ENCODE assay signal across 7 cellular contexts in genomic region chr10:11403646-11404045, GRCh38.
A peak's percentile ranks its signal among the peaks of the same experiment; 100 is the strongest.
DNase-seq lines count a peak whose midpoint lies in the region; TF ChIP-seq lines count a peak whose summit lies in the region.
"Not testable (repeated sequence)": the region's sequence is repeated elsewhere in the genome, so short reads cannot be mapped to it uniquely, and the experiment has no call there.

No MANE protein-coding gene starts in this region.

- intact Hi-C loops in activated CD4-positive, alpha-beta memory T cell treated with anti-CD3 and anti-CD28 coated beads for 36 hours (cut with micrococcal nuclease), result loop anchor here (2.0 kb wide), 3 partner anchors 37 to 253 kb away; no protein-coding TSS in a partner anchor
- intact Hi-C loops in activated T-helper 1 cell treated with anti-CD3 and anti-CD28 coated beads, Interleukin-12 subunit alpha, Interleukin-12 subunit beta, Interleukin-2, Interleukin-4 antibody, amounts not matched to agents 30 ng/mL and 10 ng/mL and 1 ng/mL, durations not matched to agents 14 hours and 24 hours and 36 hours (cut with micrococcal nuclease); spleen (cut with DNase I; ENCODE audit: low total_unique reads): not testable (repeated sequence)

- H3K9me3 ChIP-seq in CD8-positive, alpha-beta memory T cell (ENCODE audit: low read length); spleen: not testable (repeated sequence)

- POLR2A ChIA-PET in CD8-positive, alpha-beta memory T cell (lab: Charles Lee); activated CD4-positive, alpha-beta memory T cell treated with anti-CD3 and anti-CD28 coated beads for 36 hours (lab: Charles Lee): not testable (repeated sequence)

- peak overlapping the region; percentile 74 to 100 (median 96) for H3K27ac Mint-ChIP-seq in CD8-positive, alpha-beta memory T cell
- H3K27ac Mint-ChIP-seq in T-helper 1 cell treated with Interleukin-12 subunit alpha and Interleukin-12 subunit beta and Interleukin-4 antibody, amounts not matched to agents 30 μg/mL and 1 μg/mL, for 36 hours, result peak overlapping the region; percentile 96
- H3K27ac Mint-ChIP-seq in activated CD4-positive, alpha-beta memory T cell treated with anti-CD3 and anti-CD28 coated beads for 36 hours, result peak overlapping the region; percentile 84
- peak overlapping the region; percentile 87 for H3K27ac Mint-ChIP-seq in activated T-helper 1 cell treated with anti-CD3 and anti-CD28 coated beads, Interleukin-12 subunit alpha, Interleukin-12 subunit beta, Interleukin-2, Interleukin-4 antibody, amounts not matched to agents 30 ng/mL and 10 ng/mL and 1 ng/mL, durations not matched to agents 14 hours and 24 hours and 36 hours
- H3K27ac Mint-ChIP-seq in activated naive CD8-positive, alpha-beta T cell, result peak overlapping the region; percentile 93
- peak overlapping the region; percentile 81 to 97 (median 92) for H3K27ac Mint-ChIP-seq in immature natural killer cell

- 100% methylated on average over 1 to 2 of the region's 2 CpGs; no CpG with 5 or more reads in 2 of the 5 donors for whole genome bisulfite sequencing in spleen, 5 donors

- CTCF ChIA-PET in CD8-positive, alpha-beta memory T cell (lab: Charles Lee); activated CD4-positive, alpha-beta memory T cell treated with anti-CD3 and anti-CD28 coated beads for 36 hours (lab: Charles Lee): not testable (repeated sequence)

- TF ChIP-seq CTCF in spleen (IDR thresholded peaks at IDR 0.05 in 8 of 11, conservative IDR thresholded peaks at IDR 0.05 in 3 of 11), result not testable (repeated sequence)

- DNase-seq in CD8-positive, alpha-beta memory T cell; activated CD4-positive, alpha-beta memory T cell treated with anti-CD3 and anti-CD28 coated beads for 36 hours; activated T-helper 1 cell treated with anti-CD3 and anti-CD28 coated beads, Interleukin-12 subunit alpha, Interleukin-12 subunit beta, Interleukin-2, Interleukin-4 antibody, amounts not matched to agents 30 ng/mL and 10 ng/mL and 1 ng/mL, durations not matched to agents 14 hours and 24 hours and 36 hours (ENCODE audit: low spot score); immature natural killer cell; spleen: not testable (repeated sequence)

- H3K27ac ChIP-seq in CD8-positive, alpha-beta memory T cell (ENCODE audit: low read depth, low read length), result peak overlapping the region; percentile 49
- peak overlapping the region in 5 of 8 donors; percentile 55 to 74 (median 61) for H3K27ac ChIP-seq in spleen

- H3K36me3 Mint-ChIP-seq in CD8-positive, alpha-beta memory T cell; activated CD4-positive, alpha-beta memory T cell treated with anti-CD3 and anti-CD28 coated beads for 36 hours; activated T-helper 1 cell treated with anti-CD3 and anti-CD28 coated beads, Interleukin-12 subunit alpha, Interleukin-12 subunit beta, Interleukin-2, Interleukin-4 antibody, amounts not matched to agents 30 ng/mL and 10 ng/mL and 1 ng/mL, durations not matched to agents 14 hours and 24 hours and 36 hours (ENCODE audit: low read depth); activated naive CD8-positive, alpha-beta T cell; immature natural killer cell: not testable (repeated sequence)
- H3K36me3 Mint-ChIP-seq in T-helper 1 cell treated with Interleukin-12 subunit alpha and Interleukin-12 subunit beta and Interleukin-4 antibody, amounts not matched to agents 30 μg/mL and 1 μg/mL, for 36 hours (ENCODE audit: low read depth), result peaks cover 23% of the 10 kb centered on the region

- not testable (repeated sequence) for H3K9me3 Mint-ChIP-seq in CD8-positive, alpha-beta memory T cell; activated naive CD8-positive, alpha-beta T cell (ENCODE audit: low read depth); immature natural killer cell
- peaks cover 24% of the 10 kb centered on the region for H3K9me3 Mint-ChIP-seq in T-helper 1 cell treated with Interleukin-12 subunit alpha and Interleukin-12 subunit beta and Interleukin-4 antibody, amounts not matched to agents 30 μg/mL and 1 μg/mL, for 36 hours
- peaks cover 12% of the 10 kb centered on the region for H3K9me3 Mint-ChIP-seq in activated CD4-positive, alpha-beta memory T cell treated with anti-CD3 and anti-CD28 coated beads for 36 hours
- H3K9me3 Mint-ChIP-seq in activated T-helper 1 cell treated with anti-CD3 and anti-CD28 coated beads, Interleukin-12 subunit alpha, Interleukin-12 subunit beta, Interleukin-2, Interleukin-4 antibody, amounts not matched to agents 30 ng/mL and 10 ng/mL and 1 ng/mL, durations not matched to agents 14 hours and 24 hours and 36 hours, result peaks cover 18% of the 10 kb centered on the region

- H3K4me1 ChIP-seq in CD8-positive, alpha-beta memory T cell (ENCODE audit: insufficient read depth, low read length), result peaks cover 62% of the 10 kb centered on the region
- H3K4me1 ChIP-seq in spleen, result peaks cover 6 to 61% (median 36%) of the 10 kb centered on the region in 6 donors

- H3K4me1 Mint-ChIP-seq in CD8-positive, alpha-beta memory T cell, result peaks cover 69 to 81% (median 76%) of the 10 kb centered on the region in 3 donors
- peaks cover 40% of the 10 kb centered on the region for H3K4me1 Mint-ChIP-seq in T-helper 1 cell treated with Interleukin-12 subunit alpha and Interleukin-12 subunit beta and Interleukin-4 antibody, amounts not matched to agents 30 μg/mL and 1 μg/mL, for 36 hours (ENCODE audit: low read depth)
- H3K4me1 Mint-ChIP-seq in activated CD4-positive, alpha-beta memory T cell treated with anti-CD3 and anti-CD28 coated beads for 36 hours (ENCODE audit: low read depth), result peaks cover 58% of the 10 kb centered on the region
- H3K4me1 Mint-ChIP-seq in activated T-helper 1 cell treated with anti-CD3 and anti-CD28 coated beads, Interleukin-12 subunit alpha, Interleukin-12 subunit beta, Interleukin-2, Interleukin-4 antibody, amounts not matched to agents 30 ng/mL and 10 ng/mL and 1 ng/mL, durations not matched to agents 14 hours and 24 hours and 36 hours (ENCODE audit: low read depth), result peaks cover 63% of the 10 kb centered on the region
- H3K4me1 Mint-ChIP-seq in activated naive CD8-positive, alpha-beta T cell (ENCODE audit: low read depth), result peaks cover 74% of the 10 kb centered on the region
- H3K4me1 Mint-ChIP-seq in immature natural killer cell, result peaks cover 69% of the 10 kb centered on the region in 2 donors

- H3K4me3 ChIP-seq in CD8-positive, alpha-beta memory T cell (ENCODE audit: low read length); spleen: not testable (repeated sequence)

- peak overlapping the region in 6 of 7 donors; percentile 55 to 90 (median 80) for H3K4me3 Mint-ChIP-seq in CD8-positive, alpha-beta memory T cell
- not testable (repeated sequence) for H3K4me3 Mint-ChIP-seq in T-helper 1 cell treated with Interleukin-12 subunit alpha and Interleukin-12 subunit beta and Interleukin-4 antibody, amounts not matched to agents 30 μg/mL and 1 μg/mL, for 36 hours; activated CD4-positive, alpha-beta memory T cell treated with anti-CD3 and anti-CD28 coated beads for 36 hours; activated T-helper 1 cell treated with anti-CD3 and anti-CD28 coated beads, Interleukin-12 subunit alpha, Interleukin-12 subunit beta, Interleukin-2, Interleukin-4 antibody, amounts not matched to agents 30 ng/mL and 10 ng/mL and 1 ng/mL, durations not matched to agents 14 hours and 24 hours and 36 hours
- H3K4me3 Mint-ChIP-seq in activated naive CD8-positive, alpha-beta T cell, result peak overlapping the region; percentile 68
- peak overlapping the region; percentile 72 to 92 (median 78) for H3K4me3 Mint-ChIP-seq in immature natural killer cell

- not testable (repeated sequence) for H3K36me3 ChIP-seq in CD8-positive, alpha-beta memory T cell (ENCODE audit: insufficient read depth, low read length); spleen

- not testable (repeated sequence) for H3K27me3 Mint-ChIP-seq in CD8-positive, alpha-beta memory T cell; T-helper 1 cell treated with Interleukin-12 subunit alpha and Interleukin-12 subunit beta and Interleukin-4 antibody, amounts not matched to agents 30 μg/mL and 1 μg/mL, for 36 hours (ENCODE audit: low read depth); activated CD4-positive, alpha-beta memory T cell treated with anti-CD3 and anti-CD28 coated beads for 36 hours; activated T-helper 1 cell treated with anti-CD3 and anti-CD28 coated beads, Interleukin-12 subunit alpha, Interleukin-12 subunit beta, Interleukin-2, Interleukin-4 antibody, amounts not matched to agents 30 ng/mL and 10 ng/mL and 1 ng/mL, durations not matched to agents 14 hours and 24 hours and 36 hours (ENCODE audit: insufficient read depth); activated naive CD8-positive, alpha-beta T cell; immature natural killer cell (ENCODE audit: low read depth in 3 of 3)

- not testable (repeated sequence) for TF ChIP-seq POLR2A in spleen (IDR thresholded peaks at IDR 0.05)

- H3K27me3 ChIP-seq in CD8-positive, alpha-beta memory T cell (ENCODE audit: insufficient read depth, low read length, poor library complexity, severe bottlenecking); spleen (replicated peaks in 1 of 7): not testable (repeated sequence)
